8 cellular contexts compared by ENCODE assay signal in the genomic region with DNA sequence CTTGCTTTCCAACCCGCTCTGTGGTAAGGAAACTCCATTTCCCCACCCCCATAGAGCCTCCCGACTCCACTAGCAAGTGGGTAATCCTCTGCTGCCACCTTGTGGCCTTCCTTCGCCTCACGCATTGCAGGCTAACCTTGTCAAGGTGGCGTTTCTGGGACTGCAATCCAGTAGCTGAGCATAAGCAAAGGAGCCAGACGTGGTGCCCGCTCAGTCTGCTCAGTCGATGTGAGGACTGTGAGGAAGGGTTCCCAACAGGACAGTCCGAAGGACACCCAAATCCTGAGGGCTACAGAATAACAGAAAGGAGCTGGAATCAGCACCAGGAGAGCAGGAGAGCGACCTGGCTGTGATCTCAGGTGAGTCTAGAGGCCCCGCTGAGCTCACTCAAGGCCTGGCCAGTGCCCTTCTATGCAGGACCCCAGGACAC.
DNase-seq lines count a peak whose midpoint lies in the region; ATAC-seq, FAIRE-seq and TF ChIP-seq lines count a peak whose summit lies in the region.

No MANE protein-coding gene starts in this region.

- TF ChIP-seq POLR2A in A549 (IDR thresholded peaks at IDR 0.05; ENCODE audit: low read length), result no peak

- peak; percentile 93 for TF ChIP-seq CTCF in A549 (IDR thresholded peaks at IDR 0.05)
- peak; percentile 98 for TF ChIP-seq CTCF in brain microvascular endothelial cell (IDR thresholded peaks at IDR 0.05; ENCODE audit: low read depth, low read length, missing control alignments)

- TF ChIP-seq EP300 in A549 (IDR thresholded peaks at IDR 0.05), result no peak

- no peak overlapping the region for H3K4me2 ChIP-seq in A549

- H3K36me3 ChIP-seq in brain microvascular endothelial cell (replicated peaks), result no peaks in the 10 kb centered on the region

- no peaks in the 10 kb centered on the region for H3K27me3 ChIP-seq in brain microvascular endothelial cell (replicated peaks)

- in situ Hi-C loops in brain microvascular endothelial cell (cut with HindIII; ENCODE audit: low pct_ligation_motif_present, low sequenced_read_pairs), result no loop called here

- H3K4me1 ChIP-seq in A549, result no peaks in the 10 kb centered on the region

- ATAC-seq in A549 (peak; percentile 94 to 99), GM18502 (IDR thresholded peaks at IDR 0.05; ENCODE audit: poor library complexity, unreplicated experiment) (peak; percentile 98), HG02885 (IDR thresholded peaks at IDR 0.05; ENCODE audit: poor library complexity, unreplicated experiment) (peak; percentile 100)

- H3K4me3 ChIP-seq in A549 (no peak overlapping the region), brain microvascular endothelial cell (ENCODE audit: low read depth, low read length) (no peak overlapping the region)

- POLR2A ChIA-PET in A549 (lab: Yijun Ruan, JAX), result no interaction called here

- H3K9me3 ChIP-seq in A549, result no peaks in the 10 kb centered on the region

- WGBS in A549 (ENCODE audit: missing lambda C conversion rate), result 10% methylated on average over 11 of the region's 11 CpGs

- CTCF ChIA-PET in A549 (lab: Yijun Ruan, JAX), result interaction anchor here (0.6 to 5.8 kb wide), 38 partner anchors 9 to 984 kb away, joined by 3 to 58 read pairs (median 4); no protein-coding TSS in a partner anchor

- DNase-seq in A549 (ENCODE audit: low read depth in 1 of 2, low spot score in 1 of 2), result peak; percentile 57 to 85
- DNase-seq in NCI-H2029 (lab: John Stamatoyannopoulos, UW), result peak; percentile 76
- peak; percentile 75 for DNase-seq in UCSD-AML1 (lab: John Stamatoyannopoulos, UW; ENCODE audit: unreplicated experiment)
- DNase-seq in brain microvascular endothelial cell, result peak; percentile 75
- peak; percentile 93 for DNase-seq in islet precursor cell
- DNase-seq in stimulated activated CD4-positive, alpha-beta T cell treated with anti-CD3 and anti-CD28 coated beads, Interleukin-1b, Interleukin-23, amount 100 ng/mL, for 48 hours, result peak; percentile 77

- FAIRE-seq in A549 (lab: Jason Lieb, UNC), result peak; percentile 92

- TF ChIP-seq RAD21 in A549 (conservative IDR thresholded peaks at IDR 0.05 in 1 of 2, IDR thresholded peaks at IDR 0.05 in 1 of 2), result peak; percentile 91 to 96

- H3K27ac ChIP-seq in A549 (no peak overlapping the region), brain microvascular endothelial cell (no peak overlapping the region)

TF ChIP-seq in A549, 52 proteins besides CTCF, POLR2A, EP300 and RAD21:
- TF ChIP-seq CHD4 (IDR thresholded peaks at IDR 0.05; ENCODE audit: borderline replicate concordance) (no peak), ZSCAN20 (CRISPR knock-in tag; IDR thresholded peaks at IDR 0.05) (no peak), BCL3 (IDR thresholded peaks at IDR 0.05) (no peak), HES2 (IDR thresholded peaks at IDR 0.05) (no peak), SMC3 (IDR thresholded peaks at IDR 0.05) (peak; percentile 74), PBX3 (IDR thresholded peaks at IDR 0.05) (no peak)
- TF ChIP-seq, protein P1, sequence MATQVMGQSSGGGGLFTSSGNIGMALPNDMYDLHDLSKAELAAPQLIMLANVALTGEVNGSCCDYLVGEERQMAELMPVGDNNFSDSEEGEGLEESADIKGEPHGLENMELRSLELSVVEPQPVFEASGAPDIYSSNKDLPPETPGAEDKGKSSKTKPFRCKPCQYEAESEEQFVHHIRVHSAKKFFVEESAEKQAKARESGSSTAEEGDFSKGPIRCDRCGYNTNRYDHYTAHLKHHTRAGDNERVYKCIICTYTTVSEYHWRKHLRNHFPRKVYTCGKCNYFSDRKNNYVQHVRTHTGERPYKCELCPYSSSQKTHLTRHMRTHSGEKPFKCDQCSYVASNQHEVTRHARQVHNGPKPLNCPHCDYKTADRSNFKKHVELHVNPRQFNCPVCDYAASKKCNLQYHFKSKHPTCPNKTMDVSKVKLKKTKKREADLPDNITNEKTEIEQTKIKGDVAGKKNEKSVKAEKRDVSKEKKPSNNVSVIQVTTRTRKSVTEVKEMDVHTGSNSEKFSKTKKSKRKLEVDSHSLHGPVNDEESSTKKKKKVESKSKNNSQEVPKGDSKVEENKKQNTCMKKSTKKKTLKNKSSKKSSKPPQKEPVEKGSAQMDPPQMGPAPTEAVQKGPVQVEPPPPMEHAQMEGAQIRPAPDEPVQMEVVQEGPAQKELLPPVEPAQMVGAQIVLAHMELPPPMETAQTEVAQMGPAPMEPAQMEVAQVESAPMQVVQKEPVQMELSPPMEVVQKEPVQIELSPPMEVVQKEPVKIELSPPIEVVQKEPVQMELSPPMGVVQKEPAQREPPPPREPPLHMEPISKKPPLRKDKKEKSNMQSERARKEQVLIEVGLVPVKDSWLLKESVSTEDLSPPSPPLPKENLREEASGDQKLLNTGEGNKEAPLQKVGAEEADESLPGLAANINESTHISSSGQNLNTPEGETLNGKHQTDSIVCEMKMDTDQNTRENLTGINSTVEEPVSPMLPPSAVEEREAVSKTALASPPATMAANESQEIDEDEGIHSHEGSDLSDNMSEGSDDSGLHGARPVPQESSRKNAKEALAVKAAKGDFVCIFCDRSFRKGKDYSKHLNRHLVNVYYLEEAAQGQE (IDR thresholded peaks at IDR 0.05), result peak; percentile 56; the same call in 1 of the 2 replicates
